In the genomic region with DNA sequence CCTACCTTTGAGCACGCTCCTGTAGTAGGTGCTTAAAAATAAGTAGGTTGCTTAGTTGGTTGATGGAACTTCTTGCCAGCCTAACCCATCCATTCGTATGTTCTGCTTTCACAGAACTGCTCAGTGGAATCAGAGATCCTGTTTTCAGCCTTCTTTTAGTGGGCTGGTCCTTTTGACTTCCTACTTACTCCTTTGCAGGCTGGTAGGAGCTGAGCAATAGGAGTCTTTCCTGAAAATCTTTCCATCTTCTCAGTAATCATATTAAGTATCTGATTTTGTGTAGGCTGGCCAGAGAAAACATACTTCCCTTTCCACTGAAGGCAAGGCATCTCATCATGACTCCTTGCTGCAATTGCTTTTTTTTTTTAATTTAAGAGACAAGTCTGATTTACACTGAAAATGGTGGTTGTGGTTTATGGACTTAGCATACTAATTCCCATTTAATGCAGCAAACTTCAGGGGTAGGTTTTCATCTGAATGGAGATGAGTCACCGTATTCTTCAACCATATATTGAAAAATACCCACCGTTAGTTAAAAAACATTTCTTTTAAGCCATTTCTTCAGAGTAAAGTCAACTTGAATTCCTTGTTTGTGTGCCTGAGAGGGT, we compare ENCODE assay signal across 12 cellular contexts.
DNase-seq lines count a peak whose midpoint lies in the region; ATAC-seq and TF ChIP-seq lines count a peak whose summit lies in the region.
"Had no signal": no experiment of that assay in that cellular context is flagged by ENCODE, and none has a peak within 500 bp of the region (broad histone marks: within the 10 kb centered on the region; RNA-seq: fewer than 3 reads in every experiment).

No MANE protein-coding gene starts in this region.

- DNase-seq in M059J (ENCODE audit: low read depth) (peak; percentile 73), brain microvascular endothelial cell (no peak), left lung (no peak), transverse colon (no peak), NCI-H2196 (lab: John Stamatoyannopoulos, UW; ENCODE audit: unreplicated experiment) (no peak), kidney glomerular epithelial cell (lab: John Stamatoyannopoulos, UW) (no peak)
- DNase-seq: COR-L47; effector memory CD4-positive, alpha-beta T cell; NCI-H1436 treated with DMSO at 0.1 percent for 48 hours; NCI-H774; SHP77 had no signal

- intact Hi-C loops in left lung (cut with DNase I) (no loop called here), transverse colon (cut with DNase I; ENCODE audit: low total_unique reads) (no loop called here)

- H3K36me3 ChIP-seq in brain microvascular endothelial cell (replicated peaks) = no peaks in the 10 kb centered on the region
- H3K36me3 ChIP-seq in left lung = no peaks in the 10 kb centered on the region
- no peaks in the 10 kb centered on the region for H3K36me3 ChIP-seq in transverse colon

- H3K27ac ChIP-seq in brain microvascular endothelial cell (peak overlapping the region; percentile 98), left lung (peak overlapping the region; percentile 42 to 45), transverse colon (peak overlapping the region; percentile 3 to 39 (median 24))

- no peak for TF ChIP-seq EP300 in transverse colon (IDR thresholded peaks at IDR 0.05; ENCODE audit: low read depth)

- H3K9me3 ChIP-seq in left lung (no peaks in the 10 kb centered on the region), transverse colon (no peaks in the 10 kb centered on the region)

- ATAC-seq in left lung = peak; percentile 15
- no peak for ATAC-seq in HG02623 (IDR thresholded peaks at IDR 0.05; ENCODE audit: unreplicated experiment)

- in situ Hi-C loops in brain microvascular endothelial cell (cut with HindIII; ENCODE audit: low pct_ligation_motif_present, low sequenced_read_pairs) (loop anchor here (25.0 kb wide), 1 partner anchor 530 kb away; no protein-coding TSS in a partner anchor), transverse colon (cut with MboI; ENCODE audit: low pct_ligation_motif_present in 1 of 4, low pct_unique_long_range_greater_than_20kb in 1 of 4, low sequenced_read_pairs in 3 of 4) (loop anchor here in 3 of 4 donors (25.0 kb wide), 2 partner anchors 505 to 1155 kb away; no protein-coding TSS in a partner anchor)

- H3K27me3 ChIP-seq in brain microvascular endothelial cell (replicated peaks) (no peaks in the 10 kb centered on the region), left lung (no peaks in the 10 kb centered on the region), transverse colon (no peaks in the 10 kb centered on the region)

- 68 to 79% methylated on average over 4 of the region's 4 CpGs for WGBS in transverse colon (ENCODE audit: low coverage in 1 of 2), 2 donors

- no peak for TF ChIP-seq CTCF in brain microvascular endothelial cell (IDR thresholded peaks at IDR 0.05; ENCODE audit: low read depth, low read length, missing control alignments)
- TF ChIP-seq CTCF in left lung (IDR thresholded peaks at IDR 0.05) = no peak
- no peak for TF ChIP-seq CTCF in transverse colon (IDR thresholded peaks at IDR 0.05)

- H3K4me3 ChIP-seq in brain microvascular endothelial cell (ENCODE audit: low read depth, low read length) (no peak overlapping the region), left lung (no peak overlapping the region), transverse colon (no peak overlapping the region)

- H3K4me1 ChIP-seq in left lung = peaks cover 0 to 7% of the 10 kb centered on the region in 2 donors
- H3K4me1 ChIP-seq in transverse colon = peaks cover 0 to 5% (median 0%) of the 10 kb centered on the region in 4 donors

- no peak for TF ChIP-seq POLR2A in transverse colon (IDR thresholded peaks at IDR 0.05)

Comparison
In these comparisons a context has a peak if more than half of its experiments do, and no peak if none do; other contexts are left out.
1. H3K27ac ChIP-seq: peak in every context shown above with its lines; median percentile 98 in brain microvascular endothelial cell; 44 in left lung; 24 in transverse colon.